Comparison of ENCODE assay signal across 19 cellular contexts in the genomic region with DNA sequence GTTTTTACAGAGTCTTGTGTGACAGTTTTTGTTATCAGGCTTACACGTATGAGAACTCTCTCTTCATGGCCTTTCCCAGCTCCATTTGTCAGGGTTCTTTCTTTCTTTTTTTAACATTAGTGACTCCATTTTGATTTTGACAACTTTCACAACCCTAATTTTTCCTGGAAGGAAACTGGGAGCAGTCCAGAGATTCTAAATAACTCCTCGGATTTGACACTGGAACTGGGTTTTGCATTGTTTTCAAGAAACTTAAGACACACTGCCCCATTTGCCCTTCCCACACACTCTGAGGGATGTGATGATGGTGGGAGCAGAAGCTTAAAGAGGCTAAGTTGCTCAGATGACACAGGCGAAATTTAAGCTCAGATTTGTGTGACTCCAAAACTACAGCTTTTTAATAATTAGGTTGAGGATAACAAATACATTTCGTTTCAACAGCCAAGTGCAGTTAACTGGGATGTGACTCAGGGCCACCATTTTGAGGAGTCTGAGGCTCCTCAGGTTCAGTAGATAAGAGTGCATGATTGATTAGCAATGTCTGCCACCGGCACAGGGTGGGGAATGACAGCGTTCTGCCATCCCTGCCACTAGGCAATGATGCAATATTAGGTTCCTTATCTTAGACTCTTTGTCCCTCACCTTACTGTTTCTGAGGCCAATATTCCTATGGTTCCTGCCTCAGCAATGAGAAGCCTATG.
"Had no signal": no experiment of that assay in that cellular context is flagged by ENCODE, and none has a peak within 500 bp of the region (broad histone marks: within the 10 kb centered on the region; RNA-seq: fewer than 3 reads in every experiment).

No MANE protein-coding gene starts in this region.

- H3K4me1 ChIP-seq: right atrium auricular region, testis, tibial nerve, upper lobe of right lung, vagina had no signal

- H3K4me2 ChIP-seq: smooth muscle cell had no signal

- H3K9me3 Mint-ChIP-seq: effector memory CD8-positive, alpha-beta T cell; stimulated activated effector memory CD8-positive, alpha-beta T cell treated with anti-CD3 and anti-CD28 coated beads, Interleukin-12 subunit alpha, Interleukin-12 subunit beta, amount 100 ng/mL, for 72 hours had no signal

- H3K27ac Mint-ChIP-seq: dendritic cell treated with granulocyte-macrophage colony-stimulating factor and Interleukin-4, amounts not matched to agents 40 ng/mL and 50 ng/mL, for 4 days; effector memory CD8-positive, alpha-beta T cell; naive thymus-derived CD8-positive, alpha-beta T cell; stimulated activated effector memory CD8-positive, alpha-beta T cell treated with anti-CD3 and anti-CD28 coated beads, Interleukin-12 subunit alpha, Interleukin-12 subunit beta, amount 100 ng/mL, for 72 hours; stimulated activated naive CD8-positive, alpha-beta T cell treated with anti-CD3 and anti-CD28 coated beads, Interleukin-15, Interleukin-2, amounts not matched to agents 100 ng/mL and 50 ng/mL, for 24 hours had no signal

- H3K4me3 Mint-ChIP-seq: dendritic cell treated with granulocyte-macrophage colony-stimulating factor and Interleukin-4, amounts not matched to agents 40 ng/mL and 50 ng/mL, for 4 days; effector memory CD8-positive, alpha-beta T cell; naive thymus-derived CD8-positive, alpha-beta T cell; stimulated activated effector memory CD8-positive, alpha-beta T cell treated with anti-CD3 and anti-CD28 coated beads, Interleukin-12 subunit alpha, Interleukin-12 subunit beta, amount 100 ng/mL, for 72 hours; stimulated activated naive CD8-positive, alpha-beta T cell treated with anti-CD3 and anti-CD28 coated beads, Interleukin-15, Interleukin-2, amounts not matched to agents 100 ng/mL and 50 ng/mL, for 24 hours had no signal

- H3K9me3 ChIP-seq: mucosa of descending colon, right atrium auricular region, testis, upper lobe of right lung, vagina had no signal

- H3K27me3 ChIP-seq: heart left ventricle, right atrium auricular region, testis, tibial nerve, vagina had no signal

- H3K27ac ChIP-seq: epithelial cell of prostate, heart left ventricle, right atrium auricular region, testis, tibial nerve, upper lobe of right lung, vagina had no signal

- H3K4me1 Mint-ChIP-seq: stimulated activated effector memory CD8-positive, alpha-beta T cell treated with anti-CD3 and anti-CD28 coated beads, Interleukin-12 subunit alpha, Interleukin-12 subunit beta, amount 100 ng/mL, for 72 hours had no signal

- FAIRE-seq: frontal cortex had no signal

- H3K36me3 ChIP-seq: heart left ventricle, right atrium auricular region, tibial nerve, upper lobe of right lung, vagina had no signal

- H3K4me3 ChIP-seq: heart left ventricle, mucosa of descending colon, right atrium auricular region, smooth muscle cell, testis, tibial nerve, upper lobe of right lung, vagina had no signal

- H3K27me3 Mint-ChIP-seq: stimulated activated naive CD8-positive, alpha-beta T cell treated with anti-CD3 and anti-CD28 coated beads, Interleukin-15, Interleukin-2, amounts not matched to agents 100 ng/mL and 50 ng/mL, for 24 hours had no signal

- ATAC-seq: effector memory CD8-positive, alpha-beta T cell; heart left ventricle; mucosa of descending colon; naive thymus-derived CD8-positive, alpha-beta T cell; stimulated activated effector memory CD8-positive, alpha-beta T cell treated with anti-CD3 and anti-CD28 coated beads, Interleukin-12 subunit alpha, Interleukin-12 subunit beta, amount 100 ng/mL, for 72 hours; upper lobe of right lung had no signal

- H3K36me3 Mint-ChIP-seq: stimulated activated effector memory CD8-positive, alpha-beta T cell treated with anti-CD3 and anti-CD28 coated beads, Interleukin-12 subunit alpha, Interleukin-12 subunit beta, amount 100 ng/mL, for 72 hours had no signal

- DNase-seq: effector memory CD8-positive, alpha-beta T cell; heart left ventricle; hippocampal formation; kidney glomerular epithelial cell; mucosa of descending colon; naive thymus-derived CD8-positive, alpha-beta T cell; stimulated activated CD4-positive, alpha-beta T cell treated with anti-CD3 and anti-CD28 coated beads, Interleukin-2, amount 100 ng/mL, for 48 hours; stimulated activated CD8-positive, alpha-beta memory T cell treated with anti-CD3 and anti-CD28 coated beads, Interleukin-4, amount 100 ng/mL, for 48 hours; testis; upper lobe of right lung had no signal
